In the genomic region with DNA sequence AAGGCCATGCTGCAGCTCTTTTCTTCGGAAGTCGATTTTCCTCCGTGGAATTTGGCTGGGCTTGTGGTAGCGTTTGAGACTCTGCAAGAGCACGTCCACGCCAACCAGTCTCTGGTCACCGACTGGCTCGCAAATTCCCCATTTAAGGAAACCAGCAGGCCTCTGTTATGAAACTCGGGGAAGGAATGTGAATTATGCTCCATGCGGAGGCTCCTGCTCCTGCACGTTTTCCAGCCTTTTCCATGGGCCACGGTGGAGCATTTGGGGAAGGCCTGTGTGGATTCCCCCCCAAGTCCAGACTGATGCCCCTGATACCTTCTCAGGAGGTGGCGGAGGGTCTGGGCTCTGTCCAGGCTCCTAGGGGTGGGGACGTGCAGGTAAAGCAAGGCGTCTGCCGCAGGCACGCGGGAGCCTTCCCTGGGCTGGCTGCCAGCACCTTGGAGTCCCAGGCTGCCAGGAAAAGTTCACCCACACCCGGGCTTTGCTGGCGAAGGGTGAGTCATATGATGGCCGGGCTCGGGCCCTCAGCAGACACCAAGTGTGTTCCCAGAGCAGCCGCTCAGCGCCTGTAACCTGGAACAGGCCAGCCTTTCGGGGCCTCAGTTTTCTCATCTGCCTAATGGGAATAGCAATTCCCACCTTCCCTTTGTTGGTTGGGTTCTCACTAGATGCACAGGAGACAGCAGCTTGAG, we compare ENCODE assay signal across 10 cellular contexts. TPM values are rescaled to one million over a fixed set of nuclear protein-coding genes. Genes with fewer than 3 reads are reported as not detected.
DNase-seq lines count a peak whose midpoint lies in the region; TF ChIP-seq lines count a peak whose summit lies in the region.
"Had no signal": no experiment of that assay in that cellular context is flagged by ENCODE, and none has a peak within 500 bp of the region (broad histone marks: within the 10 kb centered on the region; RNA-seq: fewer than 3 reads in every experiment).

No MANE protein-coding gene starts in this region.

- peak overlapping the region; percentile 13; the same call in 1 of the 2 replicates for H3K4me3 ChIP-seq in AG09309 (ENCODE audit: control insufficient read depth, low read depth, low read length)
- peak overlapping the region; percentile 5; the same call in 1 of the 2 replicates for H3K4me3 ChIP-seq in PC-9
- H3K4me3 ChIP-seq in fibroblast of mammary gland (ENCODE audit: control insufficient read depth, low read depth, low read length) = no peak overlapping the region

- H3K27me3 ChIP-seq in PC-9 (ENCODE audit: insufficient read depth, low read depth) = no peaks in the 10 kb centered on the region

- H3K4me2 ChIP-seq in PC-9 = peak overlapping the region; percentile 73

- CTCF ChIA-PET in PC-9 (lab: Charles Lee) = interaction anchor here (0.6 kb wide), 1 partner anchor 1535 kb away, joined by 3 read pairs; no protein-coding TSS in a partner anchor
- CTCF ChIA-PET in HEK293T (lab: Yijun Ruan, JAX) = no interaction called here

- no peak overlapping the region for H2AFZ ChIP-seq in PC-9

- peaks cover 20% of the 10 kb centered on the region for H3K79me2 ChIP-seq in PC-9 (ENCODE audit: low read depth)

- H3K27ac ChIP-seq in PC-9 = peak overlapping the region; percentile 64

- DNase-seq in AG09309 (ENCODE audit: low read depth) = peak; percentile 95
- peak; percentile 91 to 96 for DNase-seq in PC-9
- DNase-seq in fibroblast of mammary gland (ENCODE audit: low read depth) = peak; percentile 88
- DNase-seq in non-pigmented ciliary epithelial cell (ENCODE audit: low read depth) = peak; percentile 59
- no peak for DNase-seq in activated effector memory CD4-positive, alpha-beta T cell treated with anti-CD3 and anti-CD28 coated beads, Interleukin-2, amount 50 U/mL, for 16 hours
- DNase-seq in HEK293T (ENCODE audit: extremely low spot score) = no peak
- DNase-seq in putamen (ENCODE audit: low spot score) = no peak
- no peak for DNase-seq in NCI-H345 treated with DMSO at 0.1 percent for 48 hours (lab: John Stamatoyannopoulos, UW; ENCODE audit: unreplicated experiment)
- DNase-seq: activated CD8-positive, alpha-beta memory T cell treated with anti-CD3 and anti-CD28 coated beads for 24 hours; GF-D8 had no signal

- peaks cover 22% of the 10 kb centered on the region for H3K36me3 ChIP-seq in PC-9 (ENCODE audit: low read depth)

- peaks cover 33% of the 10 kb centered on the region for H3K4me1 ChIP-seq in PC-9 (replicated peaks; ENCODE audit: insufficient read depth)

- H3K9me3 ChIP-seq in PC-9 (ENCODE audit: insufficient read depth, low read depth) = no peaks in the 10 kb centered on the region

- POLR2A ChIA-PET in PC-9 (lab: Charles Lee; ENCODE audit: unreplicated experiment) (interaction anchor here (0.6 to 0.7 kb wide), 2 partner anchors 11 to 162 kb away, joined by 3 to 4 read pairs; no protein-coding TSS in a partner anchor), HEK293T (lab: Yijun Ruan, JAX) (no interaction called here)

- H3K9me2 ChIP-seq in PC-9 (ENCODE audit: insufficient read depth) = no peaks in the 10 kb centered on the region

- peaks cover 13% of the 10 kb centered on the region; the same call in 1 of the 2 replicates for H4K20me1 ChIP-seq in PC-9 (ENCODE audit: insufficient read depth)

- no TSS peak for BruUV-seq in PC-9 (replicated peaks; lab: Mats Ljungman, UMichigan)

- intact Hi-C loops in PC-9 (cut with micrococcal nuclease; ENCODE audit: unreplicated experiment) = loop anchor here (1.0 kb wide), 3 partner anchors 12 to 40 kb away; no protein-coding TSS in a partner anchor

- H3F3A ChIP-seq in PC-9 (ENCODE audit: insufficient read depth, low read depth) = peaks cover 27% of the 10 kb centered on the region

- TF ChIP-seq CTCF in AG09309 (IDR thresholded peaks at IDR 0.05; ENCODE audit: control insufficient read depth, insufficient read depth, low read depth, low read length, missing control alignments) = no peak
- no peak for TF ChIP-seq CTCF in PC-9 (conservative IDR thresholded peaks at IDR 0.05)
- no peak for TF ChIP-seq CTCF in fibroblast of mammary gland (conservative IDR thresholded peaks at IDR 0.05; ENCODE audit: control insufficient read depth, insufficient read depth, low read depth, low read length)

TF ChIP-seq in HEK293T, 16 proteins besides CTCF, POLR2A, EP300 and RAD21:
- TF ChIP-seq ARNT (IDR thresholded peaks at IDR 0.05) = no peak
- TF ChIP-seq SUZ12 (IDR thresholded peaks at IDR 0.05) = no peak
- no peak for TF ChIP-seq ZNF384 (IDR thresholded peaks at IDR 0.05)
- no peak for TF ChIP-seq BHLHE40 (IDR thresholded peaks at IDR 0.05; ENCODE audit: borderline replicate concordance)
- no peak for TF ChIP-seq FOXM1 (IDR thresholded peaks at IDR 0.05; ENCODE audit: borderline replicate concordance)
- no peak for TF ChIP-seq TARDBP (IDR thresholded peaks at IDR 0.05)
- TF ChIP-seq ELF4 (IDR thresholded peaks at IDR 0.05) = no peak
- TF ChIP-seq FOXA1 (IDR thresholded peaks at IDR 0.05) = no peak
- TF ChIP-seq HDGF (IDR thresholded peaks at IDR 0.05; ENCODE audit: borderline replicate concordance) = no peak
- no peak for TF ChIP-seq CTBP1 (IDR thresholded peaks at IDR 0.05; ENCODE audit: borderline replicate concordance)
- no peak for TF ChIP-seq LEF1 (IDR thresholded peaks at IDR 0.05; ENCODE audit: borderline replicate concordance)
- no peak for TF ChIP-seq FOXK2 (IDR thresholded peaks at IDR 0.05)
- TF ChIP-seq, protein P1, sequence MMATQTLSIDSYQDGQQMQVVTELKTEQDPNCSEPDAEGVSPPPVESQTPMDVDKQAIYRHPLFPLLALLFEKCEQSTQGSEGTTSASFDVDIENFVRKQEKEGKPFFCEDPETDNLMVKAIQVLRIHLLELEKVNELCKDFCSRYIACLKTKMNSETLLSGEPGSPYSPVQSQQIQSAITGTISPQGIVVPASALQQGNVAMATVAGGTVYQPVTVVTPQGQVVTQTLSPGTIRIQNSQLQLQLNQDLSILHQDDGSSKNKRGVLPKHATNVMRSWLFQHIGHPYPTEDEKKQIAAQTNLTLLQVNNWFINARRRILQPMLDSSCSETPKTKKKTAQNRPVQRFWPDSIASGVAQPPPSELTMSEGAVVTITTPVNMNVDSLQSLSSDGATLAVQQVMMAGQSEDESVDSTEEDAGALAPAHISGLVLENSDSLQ (IDR thresholded peaks at IDR 0.05) = no peak
TF ChIP-seq in HEK293T: peak in this region for 0.

RNA-seq across cellular contexts. Expression of gene LRP5, which starts 41.9 kb away (rescaled TPM):
- 112 and 129 TPM in 2 replicates for total RNA-seq in PC-9 (2021)

Comparison
In these comparisons a context has a peak if more than half of its experiments do, and no peak if none do; other contexts are left out.
1. DNase-seq: peak in AG09309 (single experiment), PC-9 (2 of 2), fibroblast of mammary gland (single experiment) and non-pigmented ciliary epithelial cell (single experiment); none in activated effector memory CD4-positive, alpha-beta T cell treated with anti-CD3 and anti-CD28 coated beads, Interleukin-2, amount 50 U/mL, for 16 hours (single experiment), HEK293T (single experiment), putamen (single experiment) and NCI-H345 treated with DMSO at 0.1 percent for 48 hours (single experiment).